Comparison of ENCODE assay signal across 7 cellular contexts in genomic region chr5:79430196-79430595, GRCh38.
"Had no signal": no experiment of that assay in that cellular context is flagged by ENCODE, and none has a peak within 500 bp of the region (broad histone marks: within the 10 kb centered on the region; RNA-seq: fewer than 3 reads in every experiment).

No MANE protein-coding gene starts in this region.

- DNase-seq: IMR-90, KBM-7, KG1 had no signal

- ATAC-seq: HepG2 had no signal

- H3K27ac ChIP-seq: HL-60, KMS-11 had no signal

- H3K9ac ChIP-seq: KMS-11 had no signal

- H3K4me2 ChIP-seq: KMS-11 had no signal

- FAIRE-seq: HepG2, HTR-8/SVneo had no signal
